8 cellular contexts compared by ENCODE assay signal in genomic region chr5:59174248-59174844, GRCh38.
A peak's percentile ranks its signal among the peaks of the same experiment; 100 is the strongest.
DNase-seq lines count a peak whose midpoint lies in the region; ATAC-seq, FAIRE-seq and TF ChIP-seq lines count a peak whose summit lies in the region.

No MANE protein-coding gene starts in this region.

- H3K9ac ChIP-seq in NT2/D1 (ENCODE audit: insufficient read length, low read depth) (no peak overlapping the region), astrocyte (ENCODE audit: low read length) (no peak overlapping the region)

- H3K9me3 ChIP-seq in NT2/D1 (ENCODE audit: insufficient read depth, low read length), result no peaks in the 10 kb centered on the region
- H3K9me3 ChIP-seq in astrocyte (ENCODE audit: insufficient read depth, low read depth, low read length), result no peaks in the 10 kb centered on the region
- H3K9me3 ChIP-seq in spleen, result no peaks in the 10 kb centered on the region

- peak; percentile 49 for FAIRE-seq in astrocyte (lab: Jason Lieb, UNC)

- intact Hi-C loops in spleen (cut with DNase I; ENCODE audit: low total_unique reads), result loop anchor here (10.0 kb wide), 1 partner anchor 290 kb away; no protein-coding TSS in a partner anchor

- H3K4me3 ChIP-seq in GM06990 (replicated peaks; ENCODE audit: low read depth, low read length) (no peak overlapping the region), NT2/D1 (ENCODE audit: insufficient read length, low read depth) (no peak overlapping the region), astrocyte (ENCODE audit: insufficient read depth, low read depth, low read length) (no peak overlapping the region), spleen (no peak overlapping the region)

- no peaks in the 10 kb centered on the region for H3K9me3 Mint-ChIP-seq in astrocyte (ENCODE audit: unreplicated experiment)

- 53 to 70% (median 57%) methylated on average over 5 of the region's 5 CpGs for WGBS in spleen, 5 donors

- H2AFZ ChIP-seq in astrocyte (ENCODE audit: low read depth, low read length), result no peak overlapping the region

- H3K27me3 ChIP-seq in GM06990 (replicated peaks; ENCODE audit: control insufficient read depth, insufficient read depth, low read length) (no peaks in the 10 kb centered on the region), NT2/D1 (ENCODE audit: insufficient read depth, insufficient read length) (no peaks in the 10 kb centered on the region), astrocyte (ENCODE audit: insufficient read depth, low read length) (no peaks in the 10 kb centered on the region), spleen (replicated peaks in 1 of 7) (no peaks in the 10 kb centered on the region)

- H3K27me3 Mint-ChIP-seq in astrocyte (ENCODE audit: low read depth, unreplicated experiment), result peaks cover 2% of the 10 kb centered on the region

- H3K36me3 ChIP-seq in GM06990 (ENCODE audit: control insufficient read depth, insufficient read depth, low read length) (no peaks in the 10 kb centered on the region), NT2/D1 (ENCODE audit: insufficient read depth, insufficient read length, low read length) (no peaks in the 10 kb centered on the region), astrocyte (ENCODE audit: insufficient read depth, low read length) (no peaks in the 10 kb centered on the region), spleen (no peaks in the 10 kb centered on the region)

- TF ChIP-seq CTCF in GM06990 (IDR thresholded peaks at IDR 0.05; ENCODE audit: insufficient read depth, low read length, poor library complexity, severe bottlenecking) (peak; percentile 85), astrocyte (IDR thresholded peaks at IDR 0.05; ENCODE audit: insufficient read depth, low read depth, low read length) (peak; percentile 95), spleen (IDR thresholded peaks at IDR 0.05 in 8 of 11, conservative IDR thresholded peaks at IDR 0.05 in 3 of 11) (peak in 10 of 11 experiments; percentile 21 to 72 (median 58))

- TF ChIP-seq POLR2A in spleen (IDR thresholded peaks at IDR 0.05), result no peak

- H3K4me1 Mint-ChIP-seq in astrocyte (ENCODE audit: low read depth, unreplicated experiment), result no peaks in the 10 kb centered on the region

- H3K27ac ChIP-seq in astrocyte (ENCODE audit: low read depth, low read length) (no peak overlapping the region), spleen (no peak overlapping the region)

- H3K4me1 ChIP-seq in NT2/D1 (ENCODE audit: insufficient read depth, insufficient read length) (no peaks in the 10 kb centered on the region), astrocyte (ENCODE audit: insufficient read depth, low read length) (no peaks in the 10 kb centered on the region), spleen (peaks cover 0 to 5% (median 0%) of the 10 kb centered on the region in 6 donors)

- peak; percentile 57 for ATAC-seq in HG03159 (IDR thresholded peaks at IDR 0.05; ENCODE audit: unreplicated experiment)
- ATAC-seq in GM19328 (IDR thresholded peaks at IDR 0.05; ENCODE audit: unreplicated experiment), result no peak

- no peaks in the 10 kb centered on the region for H3K79me2 ChIP-seq in astrocyte (ENCODE audit: insufficient read depth, low read length)

- H3K4me3 Mint-ChIP-seq in astrocyte (ENCODE audit: unreplicated experiment), result no peak overlapping the region

- no peak overlapping the region for H3K27ac Mint-ChIP-seq in astrocyte (ENCODE audit: unreplicated experiment)

- no peak overlapping the region for H3K4me2 ChIP-seq in astrocyte (ENCODE audit: low read length)

- H3K36me3 Mint-ChIP-seq in astrocyte (ENCODE audit: low read depth, unreplicated experiment), result no peaks in the 10 kb centered on the region

- no peaks in the 10 kb centered on the region for H4K20me1 ChIP-seq in astrocyte (ENCODE audit: insufficient read depth, low read length)

- DNase-seq in AG08395 (ENCODE audit: low spot score) (peak; percentile 69), GM06990 (ENCODE audit: extremely low read depth, insufficient read length) (no peak), NT2/D1 (ENCODE audit: low read depth, low spot score) (peak; percentile 35), astrocyte (ENCODE audit: low read depth) (peak; percentile 48), hepatic stellate cell (ENCODE audit: low spot score) (peak; percentile 6), spleen (no peak)

Comparison
In these comparisons a context has a peak if more than half of its experiments do, and no peak if none do; other contexts are left out.
1. DNase-seq: peak in AG08395 (single experiment), NT2/D1 (single experiment), astrocyte (single experiment) and hepatic stellate cell (single experiment); none in GM06990 (single experiment) and spleen (single experiment).
2. Peak in every context shown above with its lines, with median percentiles within 50 percentile points of each other: CTCF ChIP-seq.